Comparison of ENCODE assay signal across 9 cellular contexts in the genomic region with DNA sequence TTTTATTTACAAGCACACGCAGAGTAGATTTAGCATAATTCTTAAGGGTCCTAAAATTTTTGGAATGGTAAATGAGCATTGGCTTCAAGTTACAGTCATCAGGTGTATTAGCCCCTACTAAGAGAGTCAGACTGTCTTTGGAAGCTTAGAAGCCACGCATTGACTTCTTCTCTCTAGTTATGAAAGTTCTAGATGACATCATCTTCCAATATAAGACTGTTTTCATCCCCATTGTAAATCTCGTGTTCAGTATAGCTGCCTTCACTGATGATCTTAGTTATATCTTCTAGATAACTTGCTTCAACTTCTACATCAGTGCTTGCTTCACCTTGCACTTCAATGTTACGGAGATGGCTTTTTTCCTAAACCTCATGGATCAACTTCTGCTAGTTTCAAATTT.
"Had no signal": no experiment of that assay in that cellular context is flagged by ENCODE, and none has a peak within 500 bp of the region (broad histone marks: within the 10 kb centered on the region; RNA-seq: fewer than 3 reads in every experiment).

No MANE protein-coding gene starts in this region.

- H3K27ac ChIP-seq: HL-60 had no signal

- H3K9me3 Mint-ChIP-seq: HFFc6 had no signal

- H3K4me3 Mint-ChIP-seq: HFFc6 had no signal

- H3K9me3 ChIP-seq: HAP-1 had no signal

- H3K4me3 ChIP-seq: HAP-1, K562 had no signal

- DNase-seq: GOT3, H7, HFFc6, IMR-90, KG1 had no signal

- FAIRE-seq: K562 had no signal

- ATAC-seq: HCT116, K562 had no signal

- H3K36me3 ChIP-seq: HAP-1 had no signal

- H3K4me1 ChIP-seq: HAP-1 had no signal
